ENCODE assay signal across 16 cellular contexts in the genomic region with DNA sequence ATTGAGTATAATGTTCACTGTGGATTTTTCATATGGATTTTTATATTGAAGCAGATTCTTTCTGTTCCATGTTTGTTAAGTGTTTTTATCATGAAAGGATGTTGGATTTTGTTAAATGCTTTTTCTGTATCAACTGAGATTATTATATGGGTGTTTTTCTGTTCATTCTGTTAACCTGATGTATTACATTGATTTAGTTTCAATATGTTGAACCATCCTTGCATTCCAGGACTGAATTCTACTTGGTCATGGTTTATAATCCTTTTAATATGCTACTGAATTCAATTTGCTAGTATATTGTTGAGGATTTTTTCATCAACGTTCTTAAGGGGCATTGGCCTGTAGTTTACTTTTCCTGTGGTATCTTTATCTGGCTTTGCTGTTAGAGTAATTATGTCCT. TPM values are rescaled to one million over a fixed set of nuclear protein-coding genes. Genes with fewer than 3 reads are reported as not detected.
A peak's percentile ranks its signal among the peaks of the same experiment; 100 is the strongest.
DNase-seq lines count a peak whose midpoint lies in the region; TF ChIP-seq lines count a peak whose summit lies in the region.
"Had no signal": no experiment of that assay in that cellular context is flagged by ENCODE, and none has a peak within 500 bp of the region (broad histone marks: within the 10 kb centered on the region; RNA-seq: fewer than 3 reads in every experiment).

No MANE protein-coding gene starts in this region.

- H3K27me3 Mint-ChIP-seq in activated naive CD4-positive, alpha-beta T cell treated with anti-CD3 and anti-CD28 coated beads, Interleukin-2, amount 10 ng/mL, durations not matched to agents 7 days and 5 days, result no peaks in the 10 kb centered on the region

- H3K4me3 ChIP-seq in GM23248, result no peak overlapping the region
- H3K4me3 ChIP-seq in fibroblast of mammary gland (ENCODE audit: control insufficient read depth, low read depth, low read length), result no peak overlapping the region
- H3K4me3 ChIP-seq: GM12878 had no signal

- no peaks in the 10 kb centered on the region for H3K27me3 ChIP-seq in GM23248 (replicated peaks; ENCODE audit: insufficient read depth)

- H3K9me3 Mint-ChIP-seq in activated naive CD4-positive, alpha-beta T cell treated with anti-CD3 and anti-CD28 coated beads, Interleukin-2, amount 10 ng/mL, durations not matched to agents 7 days and 5 days, result peaks cover 31% of the 10 kb centered on the region

- H3K4me3 Mint-ChIP-seq in activated naive CD4-positive, alpha-beta T cell treated with anti-CD3 and anti-CD28 coated beads, Interleukin-2, amount 10 ng/mL, durations not matched to agents 7 days and 5 days, result no peak overlapping the region
- H3K4me3 Mint-ChIP-seq: CD14-positive monocyte; CD8-positive, alpha-beta T cell had no signal

- CTCF ChIA-PET in activated naive CD4-positive, alpha-beta T cell treated with anti-CD3 and anti-CD28 coated beads, Interleukin-2, amount 10 ng/mL, durations not matched to agents 7 days and 5 days (lab: Charles Lee), result no interaction called here

- peak; percentile 13 for DNase-seq in DMS 273 (lab: John Stamatoyannopoulos, UW; ENCODE audit: unreplicated experiment)
- DNase-seq in DMS 273 treated with DMSO at 0.1 percent for 48 hours (lab: John Stamatoyannopoulos, UW), result no peak
- DNase-seq in GM23248, result peak; percentile 19
- DNase-seq in OCI-M1 (lab: John Stamatoyannopoulos, UW), result peak; percentile 32
- peak; percentile 2 for DNase-seq in fibroblast of mammary gland (ENCODE audit: low read depth)
- DNase-seq in activated naive CD4-positive, alpha-beta T cell treated with anti-CD3 and anti-CD28 coated beads, Interleukin-2, amount 10 ng/mL, durations not matched to agents 7 days and 5 days, result no peak
- DNase-seq in SW 1271 (lab: John Stamatoyannopoulos, UW), result no peak
- no peak for DNase-seq in OCI-M2 (lab: John Stamatoyannopoulos, UW; ENCODE audit: unreplicated experiment)
- DNase-seq: CD8-positive, alpha-beta T cell; COR-L47; DMS79; HCEC 1CT had no signal

- H3K27ac Mint-ChIP-seq in activated naive CD4-positive, alpha-beta T cell treated with anti-CD3 and anti-CD28 coated beads, Interleukin-2, amount 10 ng/mL, durations not matched to agents 7 days and 5 days, result no peak overlapping the region
- H3K27ac Mint-ChIP-seq: CD14-positive monocyte; CD8-positive, alpha-beta T cell had no signal

- H3K4me1 ChIP-seq in GM23248 (ENCODE audit: insufficient read depth), result no peaks in the 10 kb centered on the region

- H4K20me1 ChIP-seq in GM23248 (ENCODE audit: insufficient read depth), result no peaks in the 10 kb centered on the region

- in situ Hi-C loops in GM23248 (cut with MboI), result no loop called here

- no peak overlapping the region for H3K27ac ChIP-seq in GM23248
- H3K27ac ChIP-seq: 22Rv1, HL-60 had no signal

- H3F3A ChIP-seq in GM23248 (ENCODE audit: insufficient read depth), result no peaks in the 10 kb centered on the region

- H2AFZ ChIP-seq in GM23248, result no peak overlapping the region

- no peaks in the 10 kb centered on the region for H3K4me1 Mint-ChIP-seq in activated naive CD4-positive, alpha-beta T cell treated with anti-CD3 and anti-CD28 coated beads, Interleukin-2, amount 10 ng/mL, durations not matched to agents 7 days and 5 days
- H3K4me1 Mint-ChIP-seq: CD14-positive monocyte had no signal

- H3K9me2 ChIP-seq in GM23248 (ENCODE audit: insufficient read depth), result no peaks in the 10 kb centered on the region

- H3K36me3 ChIP-seq in GM23248 (ENCODE audit: low read depth), result no peaks in the 10 kb centered on the region

- peaks cover 8% of the 10 kb centered on the region for H3K9me3 ChIP-seq in GM23248 (ENCODE audit: low read depth)

- no peak for TF ChIP-seq CTCF in fibroblast of mammary gland (conservative IDR thresholded peaks at IDR 0.05; ENCODE audit: control insufficient read depth, insufficient read depth, low read depth, low read length)

- H3K9ac ChIP-seq in GM23248, result no peak overlapping the region

- peaks cover 3% of the 10 kb centered on the region for H3K36me3 Mint-ChIP-seq in activated naive CD4-positive, alpha-beta T cell treated with anti-CD3 and anti-CD28 coated beads, Interleukin-2, amount 10 ng/mL, durations not matched to agents 7 days and 5 days

- WGBS in GM23248 (ENCODE audit: low coverage in 1 of 2, low lambda C conversion rate in 2 of 2, missing lambda C conversion rate in 2 of 2), 2 experiments, result 50 to 56% methylated on average over 1 of the region's 1 CpG

- no peaks in the 10 kb centered on the region for H3K79me2 ChIP-seq in GM23248 (ENCODE audit: insufficient read depth)

- no peak overlapping the region for H3K4me2 ChIP-seq in GM23248 (ENCODE audit: unreplicated experiment)

RNA-seq across cellular contexts. Expression of a gene that starts 55.8 kb away (rescaled TPM):
- total RNA-seq in GM23248 (2014; rRNA removed; shearing (Covaris generic)), result 0.13 and 0.65 TPM in 2 replicates
- polyA plus RNA-seq in GM23248 (2016; fragmentation: Nextera tagmentation; extraction: Ambion mirVana), result 1.2 and 1.6 TPM in 2 replicates

Comparison
In these comparisons a context has a peak if more than half of its experiments do, and no peak if none do; other contexts are left out.
1. DNase-seq: peak in DMS 273 (single experiment), GM23248 (single experiment), OCI-M1 (single experiment) and fibroblast of mammary gland (single experiment); none in DMS 273 treated with DMSO at 0.1 percent for 48 hours (single experiment), activated naive CD4-positive, alpha-beta T cell treated with anti-CD3 and anti-CD28 coated beads, Interleukin-2, amount 10 ng/mL, durations not matched to agents 7 days and 5 days (single experiment), SW 1271 (0 of 2) and OCI-M2 (single experiment).